7 cellular contexts compared by ENCODE assay signal in genomic region chr22:44858819-44859218, GRCh38.
A peak's percentile ranks its signal among the peaks of the same experiment; 100 is the strongest.
DNase-seq lines count a peak whose midpoint lies in the region; ATAC-seq, FAIRE-seq and TF ChIP-seq lines count a peak whose summit lies in the region.
"Not testable (repeated sequence)": the region's sequence is repeated elsewhere in the genome, so short reads cannot be mapped to it uniquely, and the experiment has no call there.

No MANE protein-coding gene starts in this region.

- not testable (repeated sequence) for TF ChIP-seq POLR2A in body of pancreas (IDR thresholded peaks at IDR 0.05); endothelial cell of umbilical vein (IDR thresholded peaks at IDR 0.05; ENCODE audit: low read depth, low read length); transverse colon (IDR thresholded peaks at IDR 0.05)

- FAIRE-seq in GM19239 (lab: Jason Lieb, UNC): peak; percentile 8
- FAIRE-seq in endothelial cell of umbilical vein (lab: Jason Lieb, UNC): peak; percentile 37

- H3K27me3 ChIP-seq in RWPE2 (ENCODE audit: insufficient read depth, poor library complexity, severe bottlenecking); body of pancreas; endothelial cell of umbilical vein (ENCODE audit: control insufficient read depth in 2 of 2, insufficient read depth in 2 of 2, low read length in 2 of 2); transverse colon: not testable (repeated sequence)

- not testable (repeated sequence) for H3K4me2 ChIP-seq in endothelial cell of umbilical vein (ENCODE audit: insufficient read depth, low read length)

- H3K27me3 Mint-ChIP-seq in nephron progenitor cell (ENCODE audit: low read depth, poor library complexity): not testable (repeated sequence)

- BruUV-seq in endothelial cell of umbilical vein (replicated peaks; lab: Mats Ljungman, UMichigan): not testable (repeated sequence)

- H3K9me3 ChIP-seq in RWPE2 (ENCODE audit: severe bottlenecking); body of pancreas; endothelial cell of umbilical vein (replicated peaks; ENCODE audit: control insufficient read depth, insufficient read depth, low read length); transverse colon: not testable (repeated sequence)

- DNase-seq in GM19239 (ENCODE audit: insufficient read length, low spot score); endothelial cell of umbilical vein (ENCODE audit: low read depth, low spot score); nephron progenitor cell: not testable (repeated sequence)
- DNase-seq in RWPE2 (ENCODE audit: low spot score) (peak; percentile 10), body of pancreas (peak in 1 of 4 donors; percentile 26), islet precursor cell (peak; percentile 12), transverse colon (peak; percentile 53)

- not testable (repeated sequence) for H4K20me1 ChIP-seq in endothelial cell of umbilical vein (replicated peaks; ENCODE audit: control insufficient read depth, extremely low read depth, insufficient read depth, low read length)

- peaks cover 34% of the 10 kb centered on the region for H3K36me3 Mint-ChIP-seq in nephron progenitor cell (ENCODE audit: low read depth)

- not testable (repeated sequence) for H3K9me1 ChIP-seq in endothelial cell of umbilical vein (replicated peaks; ENCODE audit: control insufficient read depth, extremely low read depth, insufficient read depth, low read length)

- not testable (repeated sequence) for TF ChIP-seq EP300 in transverse colon (IDR thresholded peaks at IDR 0.05; ENCODE audit: low read depth)

- H3K4me3 Mint-ChIP-seq in nephron progenitor cell: not testable (repeated sequence)

- CTCF ChIA-PET in endothelial cell of umbilical vein (lab: Charles Lee): not testable (repeated sequence)

- dilution Hi-C loops in endothelial cell of umbilical vein (cut with MboI; ENCODE audit: extremely low pct_ligation_motif_present, low sequenced_read_pairs): not testable (repeated sequence)

- in situ Hi-C loops in transverse colon (cut with MboI; ENCODE audit: low pct_ligation_motif_present in 1 of 4, low pct_unique_long_range_greater_than_20kb in 1 of 4, low sequenced_read_pairs in 3 of 4): not testable (repeated sequence)

- H3K9ac ChIP-seq in endothelial cell of umbilical vein (replicated peaks; ENCODE audit: extremely low read depth, insufficient read depth, low read length): not testable (repeated sequence)

- peaks cover 13% of the 10 kb centered on the region for H3K4me1 Mint-ChIP-seq in nephron progenitor cell

- not testable (repeated sequence) for TF ChIP-seq CTCF in RWPE2 (IDR thresholded peaks at IDR 0.05; ENCODE audit: poor library complexity, severe bottlenecking); body of pancreas (IDR thresholded peaks at IDR 0.05); endothelial cell of umbilical vein (IDR thresholded peaks at IDR 0.05; ENCODE audit: extremely low read depth in 1 of 2, insufficient read depth in 1 of 2, low read depth in 1 of 2, low read length in 2 of 2); nephron progenitor cell (IDR thresholded peaks at IDR 0.05); transverse colon (IDR thresholded peaks at IDR 0.05)

- ATAC-seq in RWPE2 (ENCODE audit: low read depth): peak; percentile 67
- peak; percentile 30 for ATAC-seq in body of pancreas

- peak overlapping the region; percentile 80 for H3K27ac ChIP-seq in RWPE2 (ENCODE audit: poor library complexity, severe bottlenecking)
- H3K27ac ChIP-seq in body of pancreas; endothelial cell of umbilical vein (ENCODE audit: insufficient read depth, low read depth, low read length); transverse colon: not testable (repeated sequence)

- intact Hi-C loops in body of pancreas (cut with DNase I); endothelial cell of umbilical vein (cut with micrococcal nuclease); transverse colon (cut with DNase I; ENCODE audit: low total_unique reads): not testable (repeated sequence)

- not testable (repeated sequence) for H3K4me3 ChIP-seq in RWPE2 (ENCODE audit: severe bottlenecking); body of pancreas; endothelial cell of umbilical vein (replicated peaks in 1 of 3; ENCODE audit: insufficient read depth in 1 of 3, low read depth in 1 of 3, low read length in 3 of 3); transverse colon

- H3K27ac Mint-ChIP-seq in nephron progenitor cell: peak overlapping the region; percentile 64

- not testable (repeated sequence) for H2AFZ ChIP-seq in endothelial cell of umbilical vein (ENCODE audit: low read depth, low read length)

- H3K79me2 ChIP-seq in endothelial cell of umbilical vein (ENCODE audit: control insufficient read depth, insufficient read depth, low read length): not testable (repeated sequence)

- 58 to 72% methylated on average over 5 to 6 of the region's 7 CpGs for WGBS in body of pancreas, 2 donors
- WGBS in transverse colon (ENCODE audit: low coverage in 1 of 2), 2 donors: 44% methylated on average over 7 of the region's 7 CpGs; no CpG with 5 or more reads in 1 of the 2 donors

- peaks cover 12% of the 10 kb centered on the region for H3K9me3 Mint-ChIP-seq in nephron progenitor cell

- POLR2A ChIA-PET in endothelial cell of umbilical vein (lab: Charles Lee): not testable (repeated sequence)

- H3K36me3 ChIP-seq in RWPE2 (ENCODE audit: low read depth); body of pancreas (replicated peaks in 1 of 2; ENCODE audit: insufficient read depth in 1 of 2, low read depth in 2 of 2); endothelial cell of umbilical vein (ENCODE audit: control insufficient read depth in 2 of 2, extremely low read depth in 1 of 2, insufficient read depth in 2 of 2, low read length in 2 of 2); transverse colon: not testable (repeated sequence)

- H3K4me1 ChIP-seq in RWPE2 (ENCODE audit: insufficient read depth, poor library complexity, severe bottlenecking); body of pancreas; endothelial cell of umbilical vein (ENCODE audit: control insufficient read depth, extremely low read depth, insufficient read depth, low read length); transverse colon: not testable (repeated sequence)
